Comparison of ENCODE assay signal across 11 cellular contexts in genomic region chr17:43019418-43019817, GRCh38. TPM values are rescaled to one million over a fixed set of nuclear protein-coding genes. Genes with fewer than 3 reads are reported as not detected.
DNase-seq lines count a peak whose midpoint lies in the region; ATAC-seq, FAIRE-seq and TF ChIP-seq lines count a peak whose summit lies in the region.
"Had no signal": no experiment of that assay in that cellular context is flagged by ENCODE, and none has a peak within 500 bp of the region (broad histone marks: within the 10 kb centered on the region; RNA-seq: fewer than 3 reads in every experiment).

No MANE protein-coding gene starts in this region.

- FAIRE-seq in A549 (lab: Jason Lieb, UNC) = no peak
- FAIRE-seq: GM19239 had no signal

- no peaks in the 10 kb centered on the region for H3K36me3 Mint-ChIP-seq in natural killer cell

- DNase-seq in A549 (ENCODE audit: low read depth in 1 of 2, low spot score in 1 of 2) = no peak
- no peak for DNase-seq in dorsolateral prefrontal cortex
- DNase-seq in natural killer cell = no peak
- no peak for DNase-seq in NCI-H748 treated with DMSO at 0.1 percent for 48 hours (lab: John Stamatoyannopoulos, UW)
- no peak for DNase-seq in A673 (ENCODE audit: low spot score)
- DNase-seq in activated gamma-delta T cell treated with Interleukin-2 at 50 U/mL for 16 hours = no peak
- no peak for DNase-seq in cerebellum (ENCODE audit: low spot score)
- DNase-seq: DMS153, PC-3 had no signal

- intact Hi-C loops in dorsolateral prefrontal cortex (cut with DNase I) = no loop called here
- intact Hi-C loops in natural killer cell (cut with micrococcal nuclease) = no loop called here
- intact Hi-C loops in A673 (cut with micrococcal nuclease; ENCODE audit: unreplicated experiment) = no loop called here

- peak overlapping the region; percentile 47 for H3K4me3 Mint-ChIP-seq in natural killer cell

- H3K9me3 Mint-ChIP-seq in natural killer cell = no peaks in the 10 kb centered on the region

- no peaks in the 10 kb centered on the region for H3K9me3 ChIP-seq in A549
- H3K9me3 ChIP-seq in HUES6 (ENCODE audit: control insufficient read depth, insufficient read depth, low read depth, low read length) = no peaks in the 10 kb centered on the region
- no peaks in the 10 kb centered on the region for H3K9me3 ChIP-seq in A673 (ENCODE audit: low read depth, low read length, poor library complexity, severe bottlenecking)

- peak overlapping the region; percentile 55 for H3K9ac ChIP-seq in HUES6 (ENCODE audit: low read length)

- H3K27me3 Mint-ChIP-seq in natural killer cell (ENCODE audit: low read depth in 2 of 2) = no peaks in the 10 kb centered on the region

- H3K27ac Mint-ChIP-seq in natural killer cell = peak overlapping the region in 1 of 2 donors; percentile 68

- TF ChIP-seq CTCF in A549 (IDR thresholded peaks at IDR 0.05) (no peak), dorsolateral prefrontal cortex (IDR thresholded peaks at IDR 0.05 in 54 of 56, conservative IDR thresholded peaks at IDR 0.05 in 2 of 56; ENCODE audit: low read depth in 1 of 56, partially characterized antibody in 56 of 56) (no peak), natural killer cell (IDR thresholded peaks at IDR 0.05) (no peak), A673 (conservative IDR thresholded peaks at IDR 0.05; ENCODE audit: low read depth, low read length) (no peak)

- POLR2A ChIA-PET in A549 (lab: Yijun Ruan, JAX) = interaction anchor here (6.0 kb wide), 1 partner anchor 21 kb away, joined by 40 read pairs; the partner anchor contains the start of gene RPL27
- POLR2A ChIA-PET in A673 (lab: Charles Lee; ENCODE audit: low non-redundant PET) = no interaction called here

- TF ChIP-seq EP300 in A549 (IDR thresholded peaks at IDR 0.05) = no peak

- no TSS peak for BruUV-seq in A673 (replicated peaks; lab: Mats Ljungman, UMichigan)

- no peak for TF ChIP-seq POLR2A in A549 (IDR thresholded peaks at IDR 0.05; ENCODE audit: low read length)

- H3K4me1 ChIP-seq in A549 (peaks cover 29% of the 10 kb centered on the region), HUES6 (ENCODE audit: control insufficient read depth, insufficient read depth, low read length) (peaks cover 31% of the 10 kb centered on the region), A673 (ENCODE audit: insufficient read depth, low read length, poor library complexity, severe bottlenecking) (no peaks in the 10 kb centered on the region)

- H3K36me3 ChIP-seq in HUES6 (ENCODE audit: control insufficient read depth, insufficient read depth, low read length) (peaks cover 50% of the 10 kb centered on the region), A673 (ENCODE audit: insufficient read depth, low read length, poor library complexity, severe bottlenecking) (no peaks in the 10 kb centered on the region)

- CTCF ChIA-PET in A549 (lab: Yijun Ruan, JAX) = interaction anchor here (0.8 to 3.1 kb wide), 3 partner anchors 9 to 21 kb away, joined by 3 to 11 read pairs (median 3); partner anchors contain the start of gene RPL27
- CTCF ChIA-PET in A673 (lab: Charles Lee) = no interaction called here

- peaks cover 3 to 35% of the 10 kb centered on the region in 2 donors for H3K4me1 Mint-ChIP-seq in natural killer cell

- H3K27me3 ChIP-seq in HUES6 (ENCODE audit: control insufficient read depth, insufficient read depth, low read length) (no peaks in the 10 kb centered on the region), dorsolateral prefrontal cortex (no peaks in the 10 kb centered on the region), A673 (replicated peaks; ENCODE audit: insufficient read depth, low read depth, low read length, poor library complexity) (no peaks in the 10 kb centered on the region)

- H3K4me3 ChIP-seq in A549 (no peak overlapping the region), HUES6 (ENCODE audit: low read depth, low read length) (peak overlapping the region; percentile 42; the same call in 1 of the 2 replicates), dorsolateral prefrontal cortex (peak overlapping the region in 14 of 59 donors; percentile 3 to 99 (median 24)), A673 (ENCODE audit: low read depth, low read length, poor library complexity, severe bottlenecking) (no peak overlapping the region)

- H3K27ac ChIP-seq in A549 = peak overlapping the region; percentile 6 to 92; a peak in 4 of 6 replicates
- peak overlapping the region; percentile 22; the same call in 1 of the 2 replicates for H3K27ac ChIP-seq in HUES6 (ENCODE audit: low read depth, low read length)
- H3K27ac ChIP-seq in dorsolateral prefrontal cortex = peak overlapping the region in 41 of 59 donors; percentile 12 to 94 (median 48)
- H3K27ac ChIP-seq in A673 (ENCODE audit: low read depth, low read length, poor library complexity, severe bottlenecking) = no peak overlapping the region

- TF ChIP-seq RAD21 in A549 (conservative IDR thresholded peaks at IDR 0.05 in 1 of 2, IDR thresholded peaks at IDR 0.05 in 1 of 2) = no peak

- 44% methylated on average over 7 of the region's 7 CpGs for WGBS in A549 (ENCODE audit: missing lambda C conversion rate)

- no peak for ATAC-seq in A549
- ATAC-seq in natural killer cell = no peak
- ATAC-seq: PC-3 had no signal

- peak overlapping the region; percentile 98 for H3K4me2 ChIP-seq in A549

TF ChIP-seq in A549, 52 proteins besides CTCF, POLR2A, EP300 and RAD21 (continues in another document):
- no peak for TF ChIP-seq USF2 (IDR thresholded peaks at IDR 0.05)
- TF ChIP-seq POLR2AphosphoS2 (conservative IDR thresholded peaks at IDR 0.05; ENCODE audit: low read length) = no peak
- no peak for TF ChIP-seq ATOH8 (CRISPR knock-in tag; IDR thresholded peaks at IDR 0.05; ENCODE audit: low read depth)

RNA-seq across cellular contexts. Expression of gene VAT1, which starts 2.8 kb away (rescaled TPM):
- polyA plus RNA-seq in A549 (2011; rRNA removed) (167 and 169 TPM in 2 replicates), A549 (2017; fragmentation: RNase III; extraction: RNeasy Plus Mini Kit Qiagen cat#74134 plus additional on column Dnase treatment) (117 to 153 TPM (median 149 TPM) in 3 replicates)
- polyA plus RNA-seq in A549 (2012; cell fraction: cytosol; rRNA removed) = 104 and 139 TPM in 2 replicates
- polyA plus RNA-seq in A549 (2012; cell fraction: nucleus; rRNA removed) = 110 and 117 TPM in 2 replicates
- 299 and 364 TPM in 2 replicates for polyA minus RNA-seq in A549 (2011; rRNA and poly(A)+ RNA removed)
- total RNA-seq in dorsolateral prefrontal cortex (10 to 100 TPM; 37.8 to 93.9 (median 60.0) TPM), natural killer cell (10 to 100 TPM; 21.1 to 32.1 (median 31.9) TPM), A673 (2021) (45.2 and 47.0 TPM in 2 replicates), cerebellum (43.5 TPM)

RNA-seq across cellular contexts. Expression of gene RND2, which starts 5.6 kb away (rescaled TPM):
- polyA plus RNA-seq in A549 (2011; rRNA removed) (0.19 and 0.33 TPM in 2 replicates), A549 (2017; fragmentation: RNase III; extraction: RNeasy Plus Mini Kit Qiagen cat#74134 plus additional on column Dnase treatment) (0.14 to 0.37 TPM (median 0.28 TPM) in 3 replicates)
- 0.19 and 0.21 TPM in 2 replicates for polyA plus RNA-seq in A549 (2012; cell fraction: cytosol; rRNA removed)
- polyA plus RNA-seq in A549 (2012; cell fraction: nucleus; rRNA removed) = 0.11 and 0.17 TPM in 2 replicates
- 0.44 TPM in 1 of 2 replicates, not detected in the other for polyA minus RNA-seq in A549 (2011; rRNA and poly(A)+ RNA removed)
- total RNA-seq in dorsolateral prefrontal cortex (10 to 100 TPM; 12.1 to 32.7 (median 19.2) TPM), natural killer cell (under 1 TPM; 0.12 to 0.58 (median 0.14) TPM), A673 (2021) (5.5 and 6.7 TPM in 2 replicates), cerebellum (8.9 TPM)

RNA-seq across cellular contexts. Expression of gene IFI35, which starts 12.8 kb away (rescaled TPM):
- 20.2 and 21.3 TPM in 2 replicates for polyA plus RNA-seq in A549 (2011; rRNA removed)
- polyA plus RNA-seq in A549 (2012; cell fraction: cytosol; rRNA removed) = 15.4 and 17.0 TPM in 2 replicates
- 21.1 and 22.2 TPM in 2 replicates for polyA plus RNA-seq in A549 (2012; cell fraction: nucleus; rRNA removed)
- 10.6 to 12.9 TPM (median 10.8 TPM) in 3 replicates for polyA plus RNA-seq in A549 (2017; fragmentation: RNase III; extraction: RNeasy Plus Mini Kit Qiagen cat#74134 plus additional on column Dnase treatment)
- polyA minus RNA-seq in A549 (2011; rRNA and poly(A)+ RNA removed) = 15.6 and 18.7 TPM in 2 replicates
- 10 to 100 TPM in 55 of 120 experiments, 1 to 10 TPM in 65; 3.7 to 48.6 (median 9.7) TPM for total RNA-seq in dorsolateral prefrontal cortex
- total RNA-seq in natural killer cell = 10 to 100 TPM; 50.0 to 66.8 (median 59.4) TPM
- total RNA-seq in A673 (2021) = 4.9 and 7.2 TPM in 2 replicates
- total RNA-seq in cerebellum = 2.0 TPM

RNA-seq across cellular contexts. Expression of gene RPL27, which starts 21.2 kb away (rescaled TPM):
- polyA plus RNA-seq in A549 (2011; rRNA removed) (5,588 and 5,746 TPM in 2 replicates), A549 (2017; fragmentation: RNase III; extraction: RNeasy Plus Mini Kit Qiagen cat#74134 plus additional on column Dnase treatment) (2,894 to 2,977 TPM (median 2,925 TPM) in 3 replicates)
- 4,727 and 6,200 TPM in 2 replicates for polyA plus RNA-seq in A549 (2012; cell fraction: cytosol; rRNA removed)
- polyA plus RNA-seq in A549 (2012; cell fraction: nucleus; rRNA removed) = 1,193 and 1,398 TPM in 2 replicates
- polyA minus RNA-seq in A549 (2011; rRNA and poly(A)+ RNA removed) = 2,117 and 2,446 TPM in 2 replicates
- total RNA-seq in dorsolateral prefrontal cortex (100 to 1,000 TPM; 211 to 416 (median 275) TPM), natural killer cell (100 to 1,000 TPM; 555 to 671 (median 608) TPM), A673 (2021) (547 and 560 TPM in 2 replicates), cerebellum (484 TPM)

RNA-seq across cellular contexts. Expression of gene RUNDC1, which starts 39.1 kb away (rescaled TPM):
- 19.1 and 21.4 TPM in 2 replicates for polyA plus RNA-seq in A549 (2011; rRNA removed)
- 14.1 and 14.7 TPM in 2 replicates for polyA plus RNA-seq in A549 (2012; cell fraction: cytosol; rRNA removed)
- 17.2 and 17.3 TPM in 2 replicates for polyA plus RNA-seq in A549 (2012; cell fraction: nucleus; rRNA removed)
- 18.7 to 19.7 TPM (median 19.5 TPM) in 3 replicates for polyA plus RNA-seq in A549 (2017; fragmentation: RNase III; extraction: RNeasy Plus Mini Kit Qiagen cat#74134 plus additional on column Dnase treatment)
- polyA minus RNA-seq in A549 (2011; rRNA and poly(A)+ RNA removed) = 18.3 TPM in 2 replicates
- 10 to 100 TPM; 15.4 to 42.1 (median 27.2) TPM for total RNA-seq in dorsolateral prefrontal cortex
- total RNA-seq in natural killer cell = 10 to 100 TPM; 11.6 to 15.8 (median 14.6) TPM
- 7.3 and 8.0 TPM in 2 replicates for total RNA-seq in A673 (2021)
- total RNA-seq in cerebellum = 14.6 TPM
